In genomic region chr16:67847064-67847861, GRCh38 we compare ENCODE assay signal across 1 cellular context.
TF ChIP-seq lines count a peak whose summit lies in the region.

CENPT (minus strand) TSS chr16:67847693; CDS start chr16:67833859, 13,834 bp downstream.

TF ChIP-seq in HEK293, 187 proteins besides CTCF, POLR2A, EP300 and RAD21 (continued from another document and continues in another):
- peak; percentile 46; the same call in 1 of the 2 replicates for TF ChIP-seq PRDM2 (tag by site-specific recombination; IDR thresholded peaks at IDR 0.05; ENCODE audit: borderline replicate concordance)
- TF ChIP-seq TRIM28 (IDR thresholded peaks at IDR 0.05; ENCODE audit: borderline replicate concordance, low read length) = no peak
- no peak for TF ChIP-seq ZNF596 (tag by site-specific recombination; IDR thresholded peaks at IDR 0.05)
- TF ChIP-seq ZNF146 (tag by site-specific recombination; IDR thresholded peaks at IDR 0.05) = no peak
- no peak for TF ChIP-seq ZBTB26 (tag by site-specific recombination; optimal IDR thresholded peaks at IDR 0.05)
- no peak for TF ChIP-seq ZNF221 (tag by site-specific recombination; IDR thresholded peaks at IDR 0.05; ENCODE audit: borderline replicate concordance)
- TF ChIP-seq SP3 (tag by site-specific recombination; IDR thresholded peaks at IDR 0.05) = peak; percentile 55; the same call in 1 of the 2 replicates
- no peak for TF ChIP-seq FEZF1 (tag by site-specific recombination; IDR thresholded peaks at IDR 0.05)
- no peak for TF ChIP-seq HOXC10 (CRISPR knock-in tag; IDR thresholded peaks at IDR 0.05)
- TF ChIP-seq ZNF37A (tag by site-specific recombination; IDR thresholded peaks at IDR 0.05) = no peak
- TF ChIP-seq, protein P1, sequence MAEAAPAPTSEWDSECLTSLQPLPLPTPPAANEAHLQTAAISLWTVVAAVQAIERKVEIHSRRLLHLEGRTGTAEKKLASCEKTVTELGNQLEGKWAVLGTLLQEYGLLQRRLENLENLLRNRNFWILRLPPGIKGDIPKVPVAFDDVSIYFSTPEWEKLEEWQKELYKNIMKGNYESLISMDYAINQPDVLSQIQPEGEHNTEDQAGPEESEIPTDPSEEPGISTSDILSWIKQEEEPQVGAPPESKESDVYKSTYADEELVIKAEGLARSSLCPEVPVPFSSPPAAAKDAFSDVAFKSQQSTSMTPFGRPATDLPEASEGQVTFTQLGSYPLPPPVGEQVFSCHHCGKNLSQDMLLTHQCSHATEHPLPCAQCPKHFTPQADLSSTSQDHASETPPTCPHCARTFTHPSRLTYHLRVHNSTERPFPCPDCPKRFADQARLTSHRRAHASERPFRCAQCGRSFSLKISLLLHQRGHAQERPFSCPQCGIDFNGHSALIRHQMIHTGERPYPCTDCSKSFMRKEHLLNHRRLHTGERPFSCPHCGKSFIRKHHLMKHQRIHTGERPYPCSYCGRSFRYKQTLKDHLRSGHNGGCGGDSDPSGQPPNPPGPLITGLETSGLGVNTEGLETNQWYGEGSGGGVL (tag by site-specific recombination; IDR thresholded peaks at IDR 0.05) = no peak
- 0 out of 2 replicates have a peak, but pooled peaks have one; percentile 49 for TF ChIP-seq ZXDB (tag by site-specific recombination; IDR thresholded peaks at IDR 0.05)
- TF ChIP-seq ZNF560 (tag by site-specific recombination; IDR thresholded peaks at IDR 0.05; ENCODE audit: borderline replicate concordance) = no peak
- TF ChIP-seq KLF9 (tag by site-specific recombination; IDR thresholded peaks at IDR 0.05; ENCODE audit: low read depth) = peak; percentile 79
- TF ChIP-seq ZSCAN18 (tag by site-specific recombination; IDR thresholded peaks at IDR 0.05) = no peak
- peak; percentile 49 for TF ChIP-seq ZFHX2 (tag by site-specific recombination; conservative IDR thresholded peaks at IDR 0.05)
- no peak for TF ChIP-seq ZNF670 (tag by site-specific recombination; IDR thresholded peaks at IDR 0.05; ENCODE audit: low read depth)
- TF ChIP-seq ZNF114 (tag by site-specific recombination; IDR thresholded peaks at IDR 0.05) = no peak
- TF ChIP-seq BCL6B (tag by site-specific recombination; IDR thresholded peaks at IDR 0.05) = no peak
- no peak for TF ChIP-seq ZNF664 (tag by site-specific recombination; IDR thresholded peaks at IDR 0.05)
- peak; percentile 60 for TF ChIP-seq EGR2 (tag by site-specific recombination; IDR thresholded peaks at IDR 0.05; ENCODE audit: low read depth)
- TF ChIP-seq REPIN1 (tag by site-specific recombination; IDR thresholded peaks at IDR 0.05; ENCODE audit: low read depth) = no peak
- TF ChIP-seq ZNF701 (tag by site-specific recombination; IDR thresholded peaks at IDR 0.05) = no peak
- TF ChIP-seq ZNF394 (tag by site-specific recombination; IDR thresholded peaks at IDR 0.05; ENCODE audit: borderline replicate concordance) = no peak
- no peak for TF ChIP-seq IKZF3 (tag by site-specific recombination; IDR thresholded peaks at IDR 0.05)
- no peak for TF ChIP-seq SALL2 (tag by site-specific recombination; IDR thresholded peaks at IDR 0.05; ENCODE audit: borderline replicate concordance)
- no peak for TF ChIP-seq ZNF776 (tag by site-specific recombination; IDR thresholded peaks at IDR 0.05; ENCODE audit: borderline replicate concordance)
- no peak for TF ChIP-seq ZNF571 (tag by site-specific recombination; IDR thresholded peaks at IDR 0.05)
- no peak for TF ChIP-seq SCRT2 (tag by site-specific recombination; IDR thresholded peaks at IDR 0.05)
- TF ChIP-seq ZNF214 (tag by site-specific recombination; IDR thresholded peaks at IDR 0.05; ENCODE audit: borderline replicate concordance) = no peak
- no peak for TF ChIP-seq ZNF549 (tag by site-specific recombination; IDR thresholded peaks at IDR 0.05)
- no peak for TF ChIP-seq ZNF362 (tag by site-specific recombination; IDR thresholded peaks at IDR 0.05)
- TF ChIP-seq KLF1 (tag by site-specific recombination; IDR thresholded peaks at IDR 0.05) = peak; percentile 84
- TF ChIP-seq ZNF621 (tag by site-specific recombination; IDR thresholded peaks at IDR 0.05) = no peak
- TF ChIP-seq ZEB2 (tag by site-specific recombination; IDR thresholded peaks at IDR 0.05) = no peak
- TF ChIP-seq HIC1 (tag by site-specific recombination; IDR thresholded peaks at IDR 0.05) = no peak
- no peak; the same call in 1 of the 2 replicates for TF ChIP-seq KLF17 (tag by site-specific recombination; IDR thresholded peaks at IDR 0.05)
- TF ChIP-seq ZNF280C (tag by site-specific recombination; IDR thresholded peaks at IDR 0.05) = no peak
- TF ChIP-seq, protein P2, sequence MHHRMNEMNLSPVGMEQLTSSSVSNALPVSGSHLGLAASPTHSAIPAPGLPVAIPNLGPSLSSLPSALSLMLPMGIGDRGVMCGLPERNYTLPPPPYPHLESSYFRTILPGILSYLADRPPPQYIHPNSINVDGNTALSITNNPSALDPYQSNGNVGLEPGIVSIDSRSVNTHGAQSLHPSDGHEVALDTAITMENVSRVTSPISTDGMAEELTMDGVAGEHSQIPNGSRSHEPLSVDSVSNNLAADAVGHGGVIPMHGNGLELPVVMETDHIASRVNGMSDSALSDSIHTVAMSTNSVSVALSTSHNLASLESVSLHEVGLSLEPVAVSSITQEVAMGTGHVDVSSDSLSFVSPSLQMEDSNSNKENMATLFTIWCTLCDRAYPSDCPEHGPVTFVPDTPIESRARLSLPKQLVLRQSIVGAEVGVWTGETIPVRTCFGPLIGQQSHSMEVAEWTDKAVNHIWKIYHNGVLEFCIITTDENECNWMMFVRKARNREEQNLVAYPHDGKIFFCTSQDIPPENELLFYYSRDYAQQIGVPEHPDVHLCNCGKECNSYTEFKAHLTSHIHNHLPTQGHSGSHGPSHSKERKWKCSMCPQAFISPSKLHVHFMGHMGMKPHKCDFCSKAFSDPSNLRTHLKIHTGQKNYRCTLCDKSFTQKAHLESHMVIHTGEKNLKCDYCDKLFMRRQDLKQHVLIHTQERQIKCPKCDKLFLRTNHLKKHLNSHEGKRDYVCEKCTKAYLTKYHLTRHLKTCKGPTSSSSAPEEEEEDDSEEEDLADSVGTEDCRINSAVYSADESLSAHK (tag by site-specific recombination; IDR thresholded peaks at IDR 0.05) = no peak
